1 cellular context compared by ENCODE assay signal in genomic region chr1:50275564-50275963, GRCh38.
TF ChIP-seq lines count a peak whose summit lies in the region.

No MANE protein-coding gene starts in this region.

TF ChIP-seq in H1, 55 proteins besides CTCF, POLR2A, EP300 and RAD21 (continued from another document):
- TF ChIP-seq CHD7 (IDR thresholded peaks at IDR 0.05; ENCODE audit: insufficient replicate concordance, low read length): no peak
- no peak for TF ChIP-seq TAF1 (IDR thresholded peaks at IDR 0.05; ENCODE audit: low read depth, low read length)
- TF ChIP-seq TEAD4 (IDR thresholded peaks at IDR 0.05; ENCODE audit: low read depth, low read length): no peak
- TF ChIP-seq SAP30 (IDR thresholded peaks at IDR 0.05; ENCODE audit: insufficient read depth, insufficient replicate concordance, low read length): no peak
- TF ChIP-seq ATF3 (IDR thresholded peaks at IDR 0.05; ENCODE audit: insufficient read depth, low read depth, low read length): no peak
- TF ChIP-seq CHD2 (IDR thresholded peaks at IDR 0.05; ENCODE audit: low read length): no peak
- no peak for TF ChIP-seq POLR2AphosphoS5 (IDR thresholded peaks at IDR 0.05; ENCODE audit: low read depth, low read length)
- no peak for TF ChIP-seq EGR1 (IDR thresholded peaks at IDR 0.05; ENCODE audit: borderline replicate concordance, low read depth, low read length)
- TF ChIP-seq HDAC2 (IDR thresholded peaks at IDR 0.05; ENCODE audit: borderline replicate concordance in 1 of 2, low read depth in 2 of 2, low read length in 2 of 2): no peak
- TF ChIP-seq USF2 (IDR thresholded peaks at IDR 0.05; ENCODE audit: low read length): no peak
- no peak for TF ChIP-seq MAX (IDR thresholded peaks at IDR 0.05)
- TF ChIP-seq JUND (IDR thresholded peaks at IDR 0.05; ENCODE audit: low read length): no peak
TF ChIP-seq in H1: peak in this region for 0.
